1 cellular context compared by ENCODE assay signal in the genomic region with DNA sequence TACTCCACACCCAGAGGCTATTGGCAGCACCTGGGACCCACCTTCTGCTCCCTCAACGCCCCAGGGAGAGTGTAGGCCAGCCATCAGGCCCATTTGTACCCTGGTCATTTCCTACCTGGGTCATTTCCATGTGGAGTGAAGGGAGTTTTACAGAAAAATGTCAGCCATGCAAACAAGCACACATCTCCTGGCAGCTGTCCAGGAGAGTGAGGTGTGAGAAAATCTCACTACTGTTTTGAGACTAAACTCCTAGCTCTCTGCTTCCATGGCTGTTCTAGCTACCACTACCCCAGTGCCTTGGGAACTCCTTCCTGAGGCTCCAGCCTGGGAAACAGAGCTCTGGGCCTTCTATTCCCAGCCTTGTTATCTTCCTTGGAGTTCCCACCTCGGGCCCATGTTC.
TF ChIP-seq lines count a peak whose summit lies in the region.

No MANE protein-coding gene starts in this region.

TF ChIP-seq in H1, 55 proteins besides CTCF, POLR2A, EP300 and RAD21:
- TF ChIP-seq FOSL1 (IDR thresholded peaks at IDR 0.05; ENCODE audit: insufficient read depth, low read depth, low read length): no peak
